Comparison of ENCODE assay signal across 11 cellular contexts in genomic region chr6:149855040-149855654, GRCh38. TPM values are rescaled to one million over a fixed set of nuclear protein-coding genes. Genes with fewer than 3 reads are reported as not detected.
DNase-seq lines count a peak whose midpoint lies in the region; TF ChIP-seq lines count a peak whose summit lies in the region.
"Had no signal": no experiment of that assay in that cellular context is flagged by ENCODE, and none has a peak within 500 bp of the region (broad histone marks: within the 10 kb centered on the region; RNA-seq: fewer than 3 reads in every experiment).

No MANE protein-coding gene starts in this region.

- H3K4me2 ChIP-seq in OCI-LY7 (ENCODE audit: low read length) (no peak overlapping the region), osteoblast (ENCODE audit: insufficient read depth, low read length) (peak overlapping the region; percentile 93)

- BruUV-seq in OCI-LY7 (replicated peaks; lab: Mats Ljungman, UMichigan): no TSS peak

- H3K27ac ChIP-seq in OCI-LY7 (ENCODE audit: low read depth, low read length, poor library complexity, severe bottlenecking) (no peak overlapping the region), epithelial cell of prostate (peak overlapping the region; percentile 99), osteoblast (ENCODE audit: low read depth, low read length) (peak overlapping the region; percentile 98)

- 0 out of 2 replicates have a peak overlapping the region, but pooled peaks have one; percentile 38 for H2AFZ ChIP-seq in OCI-LY7 (ENCODE audit: low read length)
- peak overlapping the region; percentile 23 for H2AFZ ChIP-seq in osteoblast (ENCODE audit: low read length)

- H3K9me3 ChIP-seq in OCI-LY7 (ENCODE audit: low read length) (no peaks in the 10 kb centered on the region), osteoblast (ENCODE audit: low read depth, low read length) (no peaks in the 10 kb centered on the region)

- POLR2A ChIA-PET in OCI-LY7 (lab: Charles Lee): no interaction called here

- H3K4me3 ChIP-seq in OCI-LY7 (ENCODE audit: low read depth, low read length, poor library complexity, severe bottlenecking): no peak overlapping the region
- H3K4me3 ChIP-seq in osteoblast (ENCODE audit: insufficient read depth, low read length): peak overlapping the region; percentile 61

- H3K4me1 ChIP-seq in OCI-LY7 (ENCODE audit: insufficient read depth, low read length, poor library complexity, severe bottlenecking) (peaks cover 19% of the 10 kb centered on the region), osteoblast (ENCODE audit: insufficient read depth, low read length) (peaks cover 75% of the 10 kb centered on the region)

- H4K20me1 ChIP-seq in OCI-LY7 (ENCODE audit: insufficient read depth, low read length) (no peaks in the 10 kb centered on the region), osteoblast (ENCODE audit: insufficient read depth, low read length) (no peaks in the 10 kb centered on the region)

- H3K36me3 ChIP-seq in OCI-LY7 (ENCODE audit: insufficient read depth, low read length) (no peaks in the 10 kb centered on the region), osteoblast (ENCODE audit: insufficient read depth, low read length) (no peaks in the 10 kb centered on the region)

- TF ChIP-seq CTCF in OCI-LY7 (conservative IDR thresholded peaks at IDR 0.05; ENCODE audit: low read length) (no peak), osteoblast (IDR thresholded peaks at IDR 0.05; ENCODE audit: extremely low read depth, low read depth, low read length) (no peak)

- CTCF ChIA-PET in OCI-LY7 (lab: Charles Lee; ENCODE audit: unreplicated experiment): no interaction called here

- no peaks in the 10 kb centered on the region for H3K9me2 ChIP-seq in OCI-LY7 (ENCODE audit: insufficient read depth, low read length)

- no peaks in the 10 kb centered on the region for H3K79me2 ChIP-seq in OCI-LY7 (ENCODE audit: insufficient read depth, low read depth, low read length)
- H3K79me2 ChIP-seq in osteoblast (ENCODE audit: insufficient read depth, low read length): peaks cover 53% of the 10 kb centered on the region

- intact Hi-C loops in OCI-LY7 (cut with micrococcal nuclease; ENCODE audit: unreplicated experiment): no loop called here

- DNase-seq in Daoy (ENCODE audit: low read depth) (peak; percentile 95), OCI-LY7 (ENCODE audit: low spot score) (no peak), epithelial cell of prostate (ENCODE audit: low read depth, low spot score) (peak; percentile 89), osteoblast (ENCODE audit: insufficient read length, low spot score, missing footprints) (no peak), NCI-H510A (lab: John Stamatoyannopoulos, UW) (no peak), NCI-H2227 treated with DMSO at 0.1 percent for 48 hours (lab: John Stamatoyannopoulos, UW) (no peak), anterior cingulate cortex (lab: John Stamatoyannopoulos, UW) (no peak), NCI-H2171 treated with DMSO at 0.1 percent for 48 hours (lab: John Stamatoyannopoulos, UW) (no peak)
- DNase-seq: activated CD4-positive, alpha-beta T cell treated with anti-CD3 and anti-CD28 coated beads, Interleukin-2, amount 10 ng/mL, durations not matched to agents 7 days and 5 days; amygdala; stimulated activated naive CD8-positive, alpha-beta T cell treated with anti-CD3 and anti-CD28 coated beads, Interleukin-15, amount 100 ng/mL, for 72 hours had no signal

- H3K27me3 ChIP-seq in osteoblast (ENCODE audit: insufficient read depth, low read length): no peaks in the 10 kb centered on the region

RNA-seq across cellular contexts. Expression of gene LRP11, which starts 9.0 kb away (rescaled TPM):
- 60.6 and 73.0 TPM in 2 replicates for total RNA-seq in Daoy (2014; rRNA removed; shearing (Covaris generic))
- total RNA-seq in OCI-LY7 (2014; rRNA removed; shearing (Covaris generic)): 1.1 and 1.5 TPM in 2 replicates
- total RNA-seq in OCI-LY7 (2022) (1.2 and 1.5 TPM in 2 replicates), osteoblast (39.4 and 54.2 TPM in 2 replicates)

RNA-seq across cellular contexts. Expression of gene RAET1E, which starts 42.8 kb away (rescaled TPM):
- total RNA-seq in Daoy (2014; rRNA removed; shearing (Covaris generic)): 1.4 and 4.1 TPM in 2 replicates
- not detected in 2 replicates for total RNA-seq in OCI-LY7 (2014; rRNA removed; shearing (Covaris generic))
- total RNA-seq in OCI-LY7 (2022) (not detected in 2 replicates), osteoblast (0.36 and 0.88 TPM in 2 replicates)
- total RNA-seq: activated CD4-positive, alpha-beta T cell treated with anti-CD3 and anti-CD28 coated beads, Interleukin-2, amount 10 ng/mL, durations not matched to agents 7 days and 5 days had no signal

Comparison
In these comparisons a context has a peak if more than half of its experiments do, and no peak if none do; other contexts are left out.
1. DNase-seq: peak in Daoy (single experiment) and epithelial cell of prostate (single experiment); none in OCI-LY7 (single experiment), osteoblast (single experiment), NCI-H510A (single experiment), NCI-H2227 treated with DMSO at 0.1 percent for 48 hours (single experiment), anterior cingulate cortex (0 of 58) and NCI-H2171 treated with DMSO at 0.1 percent for 48 hours (single experiment).
2. RNA of gene LRP11, which starts 9.0 kb away (total RNA-seq): 60.6 to 73.0 TPM in Daoy and 39.4 to 54.2 TPM in osteoblast; 1.1 to 1.5 TPM in OCI-LY7; every median in the first group is over 10 times any median in the second.